ENCODE assay signal across 2 cellular contexts in the genomic region with DNA sequence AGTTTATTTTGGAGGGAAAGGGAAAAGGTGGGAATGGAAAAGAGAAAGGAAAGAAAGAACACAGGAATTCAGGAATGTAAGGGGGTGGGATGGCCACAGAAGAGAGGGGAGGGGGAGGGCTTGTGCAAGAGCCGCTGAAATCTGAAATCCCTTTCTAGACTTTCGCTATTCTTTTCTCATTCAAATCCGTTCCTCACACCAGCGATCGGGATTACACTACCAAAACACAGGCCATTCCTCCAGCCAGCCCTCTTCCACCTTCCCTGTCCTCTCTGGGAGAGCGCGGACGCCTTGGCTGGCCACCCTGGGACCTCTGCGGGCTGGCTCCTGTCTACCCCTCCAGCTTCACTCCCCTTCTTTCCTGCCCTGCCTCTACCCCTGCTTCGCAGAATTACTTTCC.
TF ChIP-seq lines count a peak whose summit lies in the region.

No MANE protein-coding gene starts in this region.

TF ChIP-seq in GM23338, 12 proteins besides CTCF, POLR2A, EP300 and RAD21 (continued from another document):
- TF ChIP-seq, protein P1, sequence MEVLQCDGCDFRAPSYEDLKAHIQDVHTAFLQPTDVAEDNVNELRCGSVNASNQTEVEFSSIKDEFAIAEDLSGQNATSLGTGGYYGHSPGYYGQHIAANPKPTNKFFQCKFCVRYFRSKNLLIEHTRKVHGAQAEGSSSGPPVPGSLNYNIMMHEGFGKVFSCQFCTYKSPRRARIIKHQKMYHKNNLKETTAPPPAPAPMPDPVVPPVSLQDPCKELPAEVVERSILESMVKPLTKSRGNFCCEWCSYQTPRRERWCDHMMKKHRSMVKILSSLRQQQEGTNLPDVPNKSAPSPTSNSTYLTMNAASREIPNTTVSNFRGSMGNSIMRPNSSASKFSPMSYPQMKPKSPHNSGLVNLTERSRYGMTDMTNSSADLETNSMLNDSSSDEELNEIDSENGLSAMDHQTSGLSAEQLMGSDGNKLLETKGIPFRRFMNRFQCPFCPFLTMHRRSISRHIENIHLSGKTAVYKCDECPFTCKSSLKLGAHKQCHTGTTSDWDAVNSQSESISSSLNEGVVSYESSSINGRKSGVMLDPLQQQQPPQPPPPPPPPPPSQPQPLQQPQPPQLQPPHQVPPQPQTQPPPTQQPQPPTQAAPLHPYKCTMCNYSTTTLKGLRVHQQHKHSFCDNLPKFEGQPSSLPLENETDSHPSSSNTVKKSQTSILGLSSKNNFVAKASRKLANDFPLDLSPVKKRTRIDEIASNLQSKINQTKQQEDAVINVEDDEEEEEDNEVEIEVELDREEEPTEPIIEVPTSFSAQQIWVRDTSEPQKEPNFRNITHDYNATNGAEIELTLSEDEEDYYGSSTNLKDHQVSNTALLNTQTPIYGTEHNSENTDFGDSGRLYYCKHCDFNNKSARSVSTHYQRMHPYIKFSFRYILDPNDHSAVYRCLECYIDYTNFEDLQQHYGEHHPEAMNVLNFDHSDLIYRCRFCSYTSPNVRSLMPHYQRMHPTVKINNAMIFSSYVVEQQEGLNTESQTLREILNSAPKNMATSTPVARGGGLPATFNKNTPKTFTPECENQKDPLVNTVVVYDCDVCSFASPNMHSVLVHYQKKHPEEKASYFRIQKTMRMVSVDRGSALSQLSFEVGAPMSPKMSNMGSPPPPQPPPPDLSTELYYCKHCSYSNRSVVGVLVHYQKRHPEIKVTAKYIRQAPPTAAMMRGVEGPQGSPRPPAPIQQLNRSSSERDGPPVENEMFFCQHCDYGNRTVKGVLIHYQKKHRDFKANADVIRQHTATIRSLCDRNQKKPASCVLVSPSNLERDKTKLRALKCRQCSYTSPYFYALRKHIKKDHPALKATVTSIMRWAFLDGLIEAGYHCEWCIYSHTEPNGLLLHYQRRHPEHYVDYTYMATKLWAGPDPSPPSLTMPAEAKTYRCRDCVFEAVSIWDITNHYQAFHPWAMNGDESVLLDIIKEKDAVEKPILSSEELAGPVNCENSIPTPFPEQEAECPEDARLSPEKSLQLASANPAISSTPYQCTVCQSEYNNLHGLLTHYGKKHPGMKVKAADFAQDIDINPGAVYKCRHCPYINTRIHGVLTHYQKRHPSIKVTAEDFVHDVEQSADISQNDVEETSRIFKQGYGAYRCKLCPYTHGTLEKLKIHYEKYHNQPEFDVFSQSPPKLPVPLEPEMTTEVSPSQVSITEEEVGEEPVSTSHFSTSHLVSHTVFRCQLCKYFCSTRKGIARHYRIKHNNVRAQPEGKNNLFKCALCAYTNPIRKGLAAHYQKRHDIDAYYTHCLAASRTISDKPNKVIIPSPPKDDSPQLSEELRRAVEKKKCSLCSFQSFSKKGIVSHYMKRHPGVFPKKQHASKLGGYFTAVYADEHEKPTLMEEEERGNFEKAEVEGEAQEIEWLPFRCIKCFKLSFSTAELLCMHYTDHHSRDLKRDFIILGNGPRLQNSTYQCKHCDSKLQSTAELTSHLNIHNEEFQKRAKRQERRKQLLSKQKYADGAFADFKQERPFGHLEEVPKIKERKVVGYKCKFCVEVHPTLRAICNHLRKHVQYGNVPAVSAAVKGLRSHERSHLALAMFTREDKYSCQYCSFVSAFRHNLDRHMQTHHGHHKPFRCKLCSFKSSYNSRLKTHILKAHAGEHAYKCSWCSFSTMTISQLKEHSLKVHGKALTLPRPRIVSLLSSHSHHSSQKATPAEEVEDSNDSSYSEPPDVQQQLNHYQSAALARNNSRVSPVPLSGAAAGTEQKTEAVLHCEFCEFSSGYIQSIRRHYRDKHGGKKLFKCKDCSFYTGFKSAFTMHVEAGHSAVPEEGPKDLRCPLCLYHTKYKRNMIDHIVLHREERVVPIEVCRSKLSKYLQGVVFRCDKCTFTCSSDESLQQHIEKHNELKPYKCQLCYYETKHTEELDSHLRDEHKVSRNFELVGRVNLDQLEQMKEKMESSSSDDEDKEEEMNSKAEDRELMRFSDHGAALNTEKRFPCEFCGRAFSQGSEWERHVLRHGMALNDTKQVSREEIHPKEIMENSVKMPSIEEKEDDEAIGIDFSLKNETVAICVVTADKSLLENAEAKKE (CRISPR knock-in tag; IDR thresholded peaks at IDR 0.05): no peak
- TF ChIP-seq, protein P2, sequence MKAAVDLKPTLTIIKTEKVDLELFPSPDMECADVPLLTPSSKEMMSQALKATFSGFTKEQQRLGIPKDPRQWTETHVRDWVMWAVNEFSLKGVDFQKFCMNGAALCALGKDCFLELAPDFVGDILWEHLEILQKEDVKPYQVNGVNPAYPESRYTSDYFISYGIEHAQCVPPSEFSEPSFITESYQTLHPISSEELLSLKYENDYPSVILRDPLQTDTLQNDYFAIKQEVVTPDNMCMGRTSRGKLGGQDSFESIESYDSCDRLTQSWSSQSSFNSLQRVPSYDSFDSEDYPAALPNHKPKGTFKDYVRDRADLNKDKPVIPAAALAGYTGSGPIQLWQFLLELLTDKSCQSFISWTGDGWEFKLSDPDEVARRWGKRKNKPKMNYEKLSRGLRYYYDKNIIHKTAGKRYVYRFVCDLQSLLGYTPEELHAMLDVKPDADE (IDR thresholded peaks at IDR 0.05): no peak

TF ChIP-seq in WTC11, 78 proteins besides CTCF, POLR2A, EP300 and RAD21 (continued from another document):
- TF ChIP-seq, protein P3, sequence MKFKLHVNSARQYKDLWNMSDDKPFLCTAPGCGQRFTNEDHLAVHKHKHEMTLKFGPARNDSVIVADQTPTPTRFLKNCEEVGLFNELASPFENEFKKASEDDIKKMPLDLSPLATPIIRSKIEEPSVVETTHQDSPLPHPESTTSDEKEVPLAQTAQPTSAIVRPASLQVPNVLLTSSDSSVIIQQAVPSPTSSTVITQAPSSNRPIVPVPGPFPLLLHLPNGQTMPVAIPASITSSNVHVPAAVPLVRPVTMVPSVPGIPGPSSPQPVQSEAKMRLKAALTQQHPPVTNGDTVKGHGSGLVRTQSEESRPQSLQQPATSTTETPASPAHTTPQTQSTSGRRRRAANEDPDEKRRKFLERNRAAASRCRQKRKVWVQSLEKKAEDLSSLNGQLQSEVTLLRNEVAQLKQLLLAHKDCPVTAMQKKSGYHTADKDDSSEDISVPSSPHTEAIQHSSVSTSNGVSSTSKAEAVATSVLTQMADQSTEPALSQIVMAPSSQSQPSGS (CRISPR knock-in tag; IDR thresholded peaks at IDR 0.05; ENCODE audit: borderline replicate concordance, low read depth): no peak
- TF ChIP-seq NFE2L1 (CRISPR knock-in tag; IDR thresholded peaks at IDR 0.05) (no peak), IRF2 (CRISPR knock-in tag; IDR thresholded peaks at IDR 0.05; ENCODE audit: borderline replicate concordance, low read depth) (no peak), NR2C2 (CRISPR knock-in tag; IDR thresholded peaks at IDR 0.05) (no peak), OVOL2 (CRISPR knock-in tag; IDR thresholded peaks at IDR 0.05; ENCODE audit: borderline replicate concordance) (no peak), GRHL2 (CRISPR knock-in tag; IDR thresholded peaks at IDR 0.05; ENCODE audit: insufficient replicate concordance, severe bottlenecking) (no peak), JAZF1 (CRISPR knock-in tag; IDR thresholded peaks at IDR 0.05) (no peak), KAT7 (CRISPR knock-in tag; IDR thresholded peaks at IDR 0.05; ENCODE audit: borderline replicate concordance) (no peak), SP1 (CRISPR knock-in tag; conservative IDR thresholded peaks at IDR 0.05) (no peak), ZNF423 (CRISPR knock-in tag; IDR thresholded peaks at IDR 0.05) (no peak)
- TF ChIP-seq, protein P4, sequence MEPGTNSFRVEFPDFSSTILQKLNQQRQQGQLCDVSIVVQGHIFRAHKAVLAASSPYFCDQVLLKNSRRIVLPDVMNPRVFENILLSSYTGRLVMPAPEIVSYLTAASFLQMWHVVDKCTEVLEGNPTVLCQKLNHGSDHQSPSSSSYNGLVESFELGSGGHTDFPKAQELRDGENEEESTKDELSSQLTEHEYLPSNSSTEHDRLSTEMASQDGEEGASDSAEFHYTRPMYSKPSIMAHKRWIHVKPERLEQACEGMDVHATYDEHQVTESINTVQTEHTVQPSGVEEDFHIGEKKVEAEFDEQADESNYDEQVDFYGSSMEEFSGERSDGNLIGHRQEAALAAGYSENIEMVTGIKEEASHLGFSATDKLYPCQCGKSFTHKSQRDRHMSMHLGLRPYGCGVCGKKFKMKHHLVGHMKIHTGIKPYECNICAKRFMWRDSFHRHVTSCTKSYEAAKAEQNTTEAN (CRISPR knock-in tag; IDR thresholded peaks at IDR 0.05): no peak
- TF ChIP-seq, protein P5, sequence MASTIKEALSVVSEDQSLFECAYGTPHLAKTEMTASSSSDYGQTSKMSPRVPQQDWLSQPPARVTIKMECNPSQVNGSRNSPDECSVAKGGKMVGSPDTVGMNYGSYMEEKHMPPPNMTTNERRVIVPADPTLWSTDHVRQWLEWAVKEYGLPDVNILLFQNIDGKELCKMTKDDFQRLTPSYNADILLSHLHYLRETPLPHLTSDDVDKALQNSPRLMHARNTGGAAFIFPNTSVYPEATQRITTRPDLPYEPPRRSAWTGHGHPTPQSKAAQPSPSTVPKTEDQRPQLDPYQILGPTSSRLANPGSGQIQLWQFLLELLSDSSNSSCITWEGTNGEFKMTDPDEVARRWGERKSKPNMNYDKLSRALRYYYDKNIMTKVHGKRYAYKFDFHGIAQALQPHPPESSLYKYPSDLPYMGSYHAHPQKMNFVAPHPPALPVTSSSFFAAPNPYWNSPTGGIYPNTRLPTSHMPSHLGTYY (CRISPR knock-in tag; IDR thresholded peaks at IDR 0.05): no peak
- TF ChIP-seq, protein P6, sequence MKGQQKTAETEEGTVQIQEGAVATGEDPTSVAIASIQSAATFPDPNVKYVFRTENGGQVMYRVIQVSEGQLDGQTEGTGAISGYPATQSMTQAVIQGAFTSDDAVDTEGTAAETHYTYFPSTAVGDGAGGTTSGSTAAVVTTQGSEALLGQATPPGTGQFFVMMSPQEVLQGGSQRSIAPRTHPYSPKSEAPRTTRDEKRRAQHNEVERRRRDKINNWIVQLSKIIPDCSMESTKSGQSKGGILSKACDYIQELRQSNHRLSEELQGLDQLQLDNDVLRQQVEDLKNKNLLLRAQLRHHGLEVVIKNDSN (CRISPR knock-in tag; IDR thresholded peaks at IDR 0.05): no peak
- TF ChIP-seq, protein P7, sequence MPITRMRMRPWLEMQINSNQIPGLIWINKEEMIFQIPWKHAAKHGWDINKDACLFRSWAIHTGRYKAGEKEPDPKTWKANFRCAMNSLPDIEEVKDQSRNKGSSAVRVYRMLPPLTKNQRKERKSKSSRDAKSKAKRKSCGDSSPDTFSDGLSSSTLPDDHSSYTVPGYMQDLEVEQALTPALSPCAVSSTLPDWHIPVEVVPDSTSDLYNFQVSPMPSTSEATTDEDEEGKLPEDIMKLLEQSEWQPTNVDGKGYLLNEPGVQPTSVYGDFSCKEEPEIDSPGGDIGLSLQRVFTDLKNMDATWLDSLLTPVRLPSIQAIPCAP (CRISPR knock-in tag; IDR thresholded peaks at IDR 0.05): no peak
- TF ChIP-seq, protein P8, sequence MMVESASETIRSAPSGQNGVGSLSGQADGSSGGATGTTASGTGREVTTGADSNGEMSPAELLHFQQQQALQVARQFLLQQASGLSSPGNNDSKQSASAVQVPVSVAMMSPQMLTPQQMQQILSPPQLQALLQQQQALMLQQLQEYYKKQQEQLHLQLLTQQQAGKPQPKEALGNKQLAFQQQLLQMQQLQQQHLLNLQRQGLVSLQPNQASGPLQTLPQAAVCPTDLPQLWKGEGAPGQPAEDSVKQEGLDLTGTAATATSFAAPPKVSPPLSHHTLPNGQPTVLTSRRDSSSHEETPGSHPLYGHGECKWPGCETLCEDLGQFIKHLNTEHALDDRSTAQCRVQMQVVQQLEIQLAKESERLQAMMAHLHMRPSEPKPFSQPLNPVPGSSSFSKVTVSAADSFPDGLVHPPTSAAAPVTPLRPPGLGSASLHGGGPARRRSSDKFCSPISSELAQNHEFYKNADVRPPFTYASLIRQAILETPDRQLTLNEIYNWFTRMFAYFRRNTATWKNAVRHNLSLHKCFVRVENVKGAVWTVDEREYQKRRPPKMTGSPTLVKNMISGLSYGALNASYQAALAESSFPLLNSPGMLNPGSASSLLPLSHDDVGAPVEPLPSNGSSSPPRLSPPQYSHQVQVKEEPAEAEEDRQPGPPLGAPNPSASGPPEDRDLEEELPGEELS (CRISPR knock-in tag; IDR thresholded peaks at IDR 0.05): no peak
- TF ChIP-seq, protein P9, sequence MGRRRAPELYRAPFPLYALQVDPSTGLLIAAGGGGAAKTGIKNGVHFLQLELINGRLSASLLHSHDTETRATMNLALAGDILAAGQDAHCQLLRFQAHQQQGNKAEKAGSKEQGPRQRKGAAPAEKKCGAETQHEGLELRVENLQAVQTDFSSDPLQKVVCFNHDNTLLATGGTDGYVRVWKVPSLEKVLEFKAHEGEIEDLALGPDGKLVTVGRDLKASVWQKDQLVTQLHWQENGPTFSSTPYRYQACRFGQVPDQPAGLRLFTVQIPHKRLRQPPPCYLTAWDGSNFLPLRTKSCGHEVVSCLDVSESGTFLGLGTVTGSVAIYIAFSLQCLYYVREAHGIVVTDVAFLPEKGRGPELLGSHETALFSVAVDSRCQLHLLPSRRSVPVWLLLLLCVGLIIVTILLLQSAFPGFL (CRISPR knock-in tag; IDR thresholded peaks at IDR 0.05; ENCODE audit: borderline replicate concordance): no peak
- TF ChIP-seq, protein P10, sequence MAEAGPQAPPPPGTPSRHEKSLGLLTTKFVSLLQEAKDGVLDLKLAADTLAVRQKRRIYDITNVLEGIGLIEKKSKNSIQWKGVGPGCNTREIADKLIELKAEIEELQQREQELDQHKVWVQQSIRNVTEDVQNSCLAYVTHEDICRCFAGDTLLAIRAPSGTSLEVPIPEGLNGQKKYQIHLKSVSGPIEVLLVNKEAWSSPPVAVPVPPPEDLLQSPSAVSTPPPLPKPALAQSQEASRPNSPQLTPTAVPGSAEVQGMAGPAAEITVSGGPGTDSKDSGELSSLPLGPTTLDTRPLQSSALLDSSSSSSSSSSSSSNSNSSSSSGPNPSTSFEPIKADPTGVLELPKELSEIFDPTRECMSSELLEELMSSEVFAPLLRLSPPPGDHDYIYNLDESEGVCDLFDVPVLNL (CRISPR knock-in tag; IDR thresholded peaks at IDR 0.05; ENCODE audit: borderline replicate concordance, low read depth): no peak
- TF ChIP-seq, protein P11, sequence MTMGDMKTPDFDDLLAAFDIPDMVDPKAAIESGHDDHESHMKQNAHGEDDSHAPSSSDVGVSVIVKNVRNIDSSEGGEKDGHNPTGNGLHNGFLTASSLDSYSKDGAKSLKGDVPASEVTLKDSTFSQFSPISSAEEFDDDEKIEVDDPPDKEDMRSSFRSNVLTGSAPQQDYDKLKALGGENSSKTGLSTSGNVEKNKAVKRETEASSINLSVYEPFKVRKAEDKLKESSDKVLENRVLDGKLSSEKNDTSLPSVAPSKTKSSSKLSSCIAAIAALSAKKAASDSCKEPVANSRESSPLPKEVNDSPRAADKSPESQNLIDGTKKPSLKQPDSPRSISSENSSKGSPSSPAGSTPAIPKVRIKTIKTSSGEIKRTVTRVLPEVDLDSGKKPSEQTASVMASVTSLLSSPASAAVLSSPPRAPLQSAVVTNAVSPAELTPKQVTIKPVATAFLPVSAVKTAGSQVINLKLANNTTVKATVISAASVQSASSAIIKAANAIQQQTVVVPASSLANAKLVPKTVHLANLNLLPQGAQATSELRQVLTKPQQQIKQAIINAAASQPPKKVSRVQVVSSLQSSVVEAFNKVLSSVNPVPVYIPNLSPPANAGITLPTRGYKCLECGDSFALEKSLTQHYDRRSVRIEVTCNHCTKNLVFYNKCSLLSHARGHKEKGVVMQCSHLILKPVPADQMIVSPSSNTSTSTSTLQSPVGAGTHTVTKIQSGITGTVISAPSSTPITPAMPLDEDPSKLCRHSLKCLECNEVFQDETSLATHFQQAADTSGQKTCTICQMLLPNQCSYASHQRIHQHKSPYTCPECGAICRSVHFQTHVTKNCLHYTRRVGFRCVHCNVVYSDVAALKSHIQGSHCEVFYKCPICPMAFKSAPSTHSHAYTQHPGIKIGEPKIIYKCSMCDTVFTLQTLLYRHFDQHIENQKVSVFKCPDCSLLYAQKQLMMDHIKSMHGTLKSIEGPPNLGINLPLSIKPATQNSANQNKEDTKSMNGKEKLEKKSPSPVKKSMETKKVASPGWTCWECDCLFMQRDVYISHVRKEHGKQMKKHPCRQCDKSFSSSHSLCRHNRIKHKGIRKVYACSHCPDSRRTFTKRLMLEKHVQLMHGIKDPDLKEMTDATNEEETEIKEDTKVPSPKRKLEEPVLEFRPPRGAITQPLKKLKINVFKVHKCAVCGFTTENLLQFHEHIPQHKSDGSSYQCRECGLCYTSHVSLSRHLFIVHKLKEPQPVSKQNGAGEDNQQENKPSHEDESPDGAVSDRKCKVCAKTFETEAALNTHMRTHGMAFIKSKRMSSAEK (CRISPR knock-in tag; IDR thresholded peaks at IDR 0.05; ENCODE audit: borderline replicate concordance): no peak
